ENCODE assay signal across 12 cellular contexts in genomic region chr17:63903787-63904201, GRCh38. TPM values are rescaled to one million over a fixed set of nuclear protein-coding genes. Genes with fewer than 3 reads are reported as not detected.
DNase-seq lines count a peak whose midpoint lies in the region; ATAC-seq and TF ChIP-seq lines count a peak whose summit lies in the region.
"Not testable (repeated sequence)": the region's sequence is repeated elsewhere in the genome, so short reads cannot be mapped to it uniquely, and the experiment has no call there.
"Had no signal": no experiment of that assay in that cellular context is flagged by ENCODE, and none has a peak within 500 bp of the region (broad histone marks: within the 10 kb centered on the region; RNA-seq: fewer than 3 reads in every experiment).

No MANE protein-coding gene starts in this region.

- H3K36me3 Mint-ChIP-seq in activated T-helper 17 cell treated with anti-CD3 and anti-CD28 coated beads, Interleukin-2, amount 50 U/mL, for 72 hours (ENCODE audit: low read depth): not testable (repeated sequence)

- not testable (repeated sequence) for H3K4me1 ChIP-seq in DOHH2 (ENCODE audit: control insufficient read depth, low read length); Panc1 (ENCODE audit: control insufficient read depth, insufficient read depth, low read length); osteoblast (ENCODE audit: insufficient read depth, low read length)

- H3K4me2 ChIP-seq in DOHH2 (ENCODE audit: low read length); osteoblast (ENCODE audit: insufficient read depth, low read length): not testable (repeated sequence)

- in situ Hi-C loops in Panc1 (cut with HindIII; ENCODE audit: low pct_unique_long_range_greater_than_20kb, low sequenced_read_pairs): not testable (repeated sequence)

- not testable (repeated sequence) for H3K9me2 ChIP-seq in DOHH2 (replicated peaks; ENCODE audit: control insufficient read depth, low read length)

- not testable (repeated sequence) for H2AFZ ChIP-seq in osteoblast (ENCODE audit: low read length)

- DNase-seq in Panc1 (ENCODE audit: low read depth, low spot score); osteoblast (ENCODE audit: insufficient read length, low spot score, missing footprints): not testable (repeated sequence)
- DNase-seq in effector CD4-positive, alpha-beta T cell: peak; percentile 26
- DNase-seq in iris pigment epithelial cell (ENCODE audit: low read depth): peak; percentile 3

- H3K27me3 Mint-ChIP-seq in activated T-helper 17 cell treated with anti-CD3 and anti-CD28 coated beads, Interleukin-2, amount 50 U/mL, for 72 hours: not testable (repeated sequence)

- H3K4me1 Mint-ChIP-seq in activated T-helper 17 cell treated with anti-CD3 and anti-CD28 coated beads, Interleukin-2, amount 50 U/mL, for 72 hours: peaks cover 14% of the 10 kb centered on the region

- not testable (repeated sequence) for H3K4me3 Mint-ChIP-seq in activated T-helper 17 cell treated with anti-CD3 and anti-CD28 coated beads, Interleukin-2, amount 50 U/mL, for 72 hours

- H3K27me3 ChIP-seq in DOHH2 (ENCODE audit: control insufficient read depth, low read length): peaks cover 35% of the 10 kb centered on the region
- H3K27me3 ChIP-seq in Panc1 (ENCODE audit: control insufficient read depth, insufficient read depth, low read length); osteoblast (ENCODE audit: insufficient read depth, low read length): not testable (repeated sequence)

- peak overlapping the region; percentile 67 for H3K27ac Mint-ChIP-seq in activated T-helper 17 cell treated with anti-CD3 and anti-CD28 coated beads, Interleukin-2, amount 50 U/mL, for 72 hours

- not testable (repeated sequence) for H3K9me3 Mint-ChIP-seq in activated T-helper 17 cell treated with anti-CD3 and anti-CD28 coated beads, Interleukin-2, amount 50 U/mL, for 72 hours

- BruUV-seq in Panc1 (replicated peaks; lab: Mats Ljungman, UMichigan): not testable (repeated sequence)

- H3K36me3 ChIP-seq in DOHH2 (ENCODE audit: control insufficient read depth, low read length); Panc1 (ENCODE audit: control insufficient read depth, insufficient read depth, low read length); osteoblast (ENCODE audit: insufficient read depth, low read length): not testable (repeated sequence)

- peak; percentile 69; the same call in 1 of the 2 replicates for ATAC-seq in Panc1
- peak; percentile 37 for ATAC-seq in activated T-helper 17 cell treated with anti-CD3 and anti-CD28 coated beads, Interleukin-2, amount 50 U/mL, for 72 hours (replicated peaks)

- intact Hi-C loops in Panc1 (cut with micrococcal nuclease; ENCODE audit: unreplicated experiment): not testable (repeated sequence)

- CTCF ChIA-PET in Panc1 (lab: Charles Lee): interaction anchor here (0.6 to 0.7 kb wide), 2 partner anchors 60 to 328 kb away, joined by 3 read pairs; no protein-coding TSS in a partner anchor

- H3F3A ChIP-seq in DOHH2 (ENCODE audit: control insufficient read depth, insufficient read depth): not testable (repeated sequence)

- H3K4me3 ChIP-seq in DOHH2 (ENCODE audit: low read length); Panc1 (ENCODE audit: low read depth in 2 of 2, low read length in 2 of 2); osteoblast (ENCODE audit: insufficient read depth, low read length): not testable (repeated sequence)

- H3K79me2 ChIP-seq in DOHH2 (ENCODE audit: control insufficient read depth, low read length); osteoblast (ENCODE audit: insufficient read depth, low read length): not testable (repeated sequence)

- not testable (repeated sequence) for H3K27ac ChIP-seq in DOHH2 (ENCODE audit: low read depth, low read length); Panc1 (ENCODE audit: low read length); osteoblast (ENCODE audit: low read depth, low read length)

- POLR2A ChIA-PET in Panc1 (lab: Charles Lee): interaction anchor here (0.6 kb wide), 1 partner anchor 376 kb away, joined by 3 read pairs; no protein-coding TSS in a partner anchor

- H3K9me3 ChIP-seq in DOHH2 (ENCODE audit: control insufficient read depth, insufficient read depth, low read length); Panc1 (ENCODE audit: control insufficient read depth, insufficient read depth, low read depth, low read length); osteoblast (ENCODE audit: low read depth, low read length): not testable (repeated sequence)

- not testable (repeated sequence) for H4K20me1 ChIP-seq in DOHH2 (ENCODE audit: control insufficient read depth, insufficient read depth, low read depth, low read length); osteoblast (ENCODE audit: insufficient read depth, low read length)

- TF ChIP-seq CTCF in DOHH2 (IDR thresholded peaks at IDR 0.05; ENCODE audit: low read depth, low read length, poor library complexity, severe bottlenecking) (peak; percentile 34), LNCAP (IDR thresholded peaks at IDR 0.05) (peak; percentile 43), Panc1 (IDR thresholded peaks at IDR 0.05) (peak; percentile 62), osteoblast (IDR thresholded peaks at IDR 0.05; ENCODE audit: extremely low read depth, low read depth, low read length) (peak; percentile 33)

RNA-seq across cellular contexts. Expression of gene CSHL1, which starts 7.3 kb away (rescaled TPM):
- total RNA-seq in Panc1 (2021; ENCODE audit: unreplicated experiment) (not detected), osteoblast (not detected in 2 replicates)
- not detected for polyA plus RNA-seq in Panc1 (2012; ENCODE audit: insufficient read length)
- total RNA-seq in activated T-helper 17 cell treated with anti-CD3 and anti-CD28 coated beads, Interleukin-2, amount 50 U/mL, for 72 hours: under 1 TPM in 1 of 2 donors, not detected in 1; 0.61 TPM
- total RNA-seq: activated T-helper 2 cell treated with anti-CD3 and anti-CD28 coated beads, Interferon-gamma antibody, Interleukin-2, Interleukin-4, amounts not matched to agents 10 μg/mL and 5 μg/mL and 100 μg/mL, durations not matched to agents 14 hours and 24 hours and 36 hours; Daoy; lung microvascular endothelial cell; SK-MEL-5; temporal lobe had no signal

RNA-seq across cellular contexts. Expression of gene CSH1, which starts 7.4 kb away (rescaled TPM):
- not detected for total RNA-seq in Panc1 (2021; ENCODE audit: unreplicated experiment)
- polyA plus RNA-seq in Panc1 (2012; ENCODE audit: insufficient read length): not detected
- total RNA-seq in activated T-helper 17 cell treated with anti-CD3 and anti-CD28 coated beads, Interleukin-2, amount 50 U/mL, for 72 hours: 1 to 10 TPM; 7.6 to 8.2 TPM
- total RNA-seq in osteoblast: not detected in 2 replicates
- total RNA-seq: activated T-helper 2 cell treated with anti-CD3 and anti-CD28 coated beads, Interferon-gamma antibody, Interleukin-2, Interleukin-4, amounts not matched to agents 10 μg/mL and 5 μg/mL and 100 μg/mL, durations not matched to agents 14 hours and 24 hours and 36 hours; Daoy; lung microvascular endothelial cell; SK-MEL-5; temporal lobe had no signal

RNA-seq across cellular contexts. Expression of gene GH1, which starts 14.8 kb away (rescaled TPM):
- total RNA-seq in Panc1 (2021; ENCODE audit: unreplicated experiment): not detected
- not detected for polyA plus RNA-seq in Panc1 (2012; ENCODE audit: insufficient read length)
- under 1 TPM in 1 of 2 donors, not detected in 1; 0.56 TPM for total RNA-seq in activated T-helper 17 cell treated with anti-CD3 and anti-CD28 coated beads, Interleukin-2, amount 50 U/mL, for 72 hours
- not detected in 2 replicates for total RNA-seq in osteoblast
- total RNA-seq: activated T-helper 2 cell treated with anti-CD3 and anti-CD28 coated beads, Interferon-gamma antibody, Interleukin-2, Interleukin-4, amounts not matched to agents 10 μg/mL and 5 μg/mL and 100 μg/mL, durations not matched to agents 14 hours and 24 hours and 36 hours; Daoy; lung microvascular endothelial cell; SK-MEL-5; temporal lobe had no signal

RNA-seq across cellular contexts. Expression of gene GH2, which starts 22.1 kb away (rescaled TPM):
- total RNA-seq in Panc1 (2021; ENCODE audit: unreplicated experiment): not detected
- not detected for polyA plus RNA-seq in Panc1 (2012; ENCODE audit: insufficient read length)
- not detected for total RNA-seq in activated T-helper 17 cell treated with anti-CD3 and anti-CD28 coated beads, Interleukin-2, amount 50 U/mL, for 72 hours
- total RNA-seq in osteoblast: not detected in 2 replicates
- total RNA-seq: activated T-helper 2 cell treated with anti-CD3 and anti-CD28 coated beads, Interferon-gamma antibody, Interleukin-2, Interleukin-4, amounts not matched to agents 10 μg/mL and 5 μg/mL and 100 μg/mL, durations not matched to agents 14 hours and 24 hours and 36 hours; Daoy; lung microvascular endothelial cell; SK-MEL-5; temporal lobe had no signal

RNA-seq across cellular contexts. Expression of gene CD79B, which starts 28.3 kb away (rescaled TPM):
- total RNA-seq in Panc1 (2021; ENCODE audit: unreplicated experiment) (not detected), osteoblast (0.36 and 0.59 TPM in 2 replicates)
- polyA plus RNA-seq in Panc1 (2012; ENCODE audit: insufficient read length): not detected
- 10 to 100 TPM; 29.3 to 41.4 TPM for total RNA-seq in activated T-helper 17 cell treated with anti-CD3 and anti-CD28 coated beads, Interleukin-2, amount 50 U/mL, for 72 hours
- total RNA-seq: Daoy, lung microvascular endothelial cell, temporal lobe had no signal
